16 cellular contexts compared by ENCODE assay signal in genomic region chr3:94360982-94361381, GRCh38.
DNase-seq lines count a peak whose midpoint lies in the region; ATAC-seq and TF ChIP-seq lines count a peak whose summit lies in the region.
"Had no signal": no experiment of that assay in that cellular context is flagged by ENCODE, and none has a peak within 500 bp of the region (broad histone marks: within the 10 kb centered on the region; RNA-seq: fewer than 3 reads in every experiment).

No MANE protein-coding gene starts in this region.

- ATAC-seq in body of pancreas (peak; percentile 45), right cardiac atrium (peak; percentile 90 to 98), sciatic nerve (peak; percentile 84), HG03095 (IDR thresholded peaks at IDR 0.05; ENCODE audit: unreplicated experiment) (no peak)
- ATAC-seq: activated CD4-positive, alpha-beta T cell treated with anti-CD3 and anti-CD28 coated beads for 36 hours; GM12878 had no signal

- intact Hi-C loops in body of pancreas (cut with DNase I) (no loop called here), right cardiac atrium (cut with DNase I) (no loop called here), sciatic nerve (cut with DNase I) (no loop called here)

- TF ChIP-seq CTCF in body of pancreas (IDR thresholded peaks at IDR 0.05), result no peak

- peak; percentile 3 for DNase-seq in HT-29 (ENCODE audit: low spot score)
- peak; percentile 12 to 69 (median 36) for DNase-seq in body of pancreas
- peak; percentile 69 to 84 (median 76) for DNase-seq in right cardiac atrium
- DNase-seq in sciatic nerve (ENCODE audit: low spot score), result peak; percentile 62
- DNase-seq in NCI-H345 treated with DMSO at 0.1 percent for 48 hours (lab: John Stamatoyannopoulos, UW; ENCODE audit: unreplicated experiment), result no peak
- no peak for DNase-seq in activated naive CD4-positive, alpha-beta T cell treated with anti-CD3 and anti-CD28 coated beads, Interleukin-2, amount 50 U/mL, for 16 hours
- DNase-seq in UCSD-AML1 (lab: John Stamatoyannopoulos, UW; ENCODE audit: unreplicated experiment), result no peak
- DNase-seq: activated CD4-positive, alpha-beta T cell treated with anti-CD3 and anti-CD28 coated beads for 36 hours; amniotic stem cell; DMS79 treated with DMSO at 0.1 percent for 48 hours; effector CD4-positive, alpha-beta T cell; NCI-H1436 treated with DMSO at 0.1 percent for 48 hours; NCI-H526; RPMI8226 had no signal

- no peaks in the 10 kb centered on the region for H3K36me3 ChIP-seq in body of pancreas (replicated peaks in 1 of 2; ENCODE audit: insufficient read depth in 1 of 2, low read depth in 2 of 2)

- H3K4me1 ChIP-seq in body of pancreas, result no peaks in the 10 kb centered on the region
- H3K4me1 ChIP-seq in right cardiac atrium (ENCODE audit: control insufficient read depth, insufficient read depth, low read length), result no peaks in the 10 kb centered on the region

- no peak overlapping the region for H3K4me3 ChIP-seq in body of pancreas
- H3K4me3 ChIP-seq in right cardiac atrium (ENCODE audit: low read length), result no peak overlapping the region
- H3K4me3 ChIP-seq: GM12878 had no signal

- no peak for TF ChIP-seq POLR2A in body of pancreas (IDR thresholded peaks at IDR 0.05)

- H3K27ac ChIP-seq in body of pancreas (no peak overlapping the region), right cardiac atrium (ENCODE audit: low read length) (no peak overlapping the region)

- no peaks in the 10 kb centered on the region for H3K27me3 ChIP-seq in body of pancreas
- no peaks in the 10 kb centered on the region for H3K27me3 ChIP-seq in right cardiac atrium (ENCODE audit: control insufficient read depth, insufficient read depth)

- H3K9me3 ChIP-seq in body of pancreas (no peaks in the 10 kb centered on the region), right cardiac atrium (ENCODE audit: control insufficient read depth, low read length) (no peaks in the 10 kb centered on the region)

Comparison
In these comparisons a context has a peak if more than half of its experiments do, and no peak if none do; other contexts are left out.
1. DNase-seq: peak in HT-29 (single experiment), body of pancreas (4 of 4), right cardiac atrium (3 of 3) and sciatic nerve (single experiment); none in NCI-H345 treated with DMSO at 0.1 percent for 48 hours (single experiment), activated naive CD4-positive, alpha-beta T cell treated with anti-CD3 and anti-CD28 coated beads, Interleukin-2, amount 50 U/mL, for 16 hours (single experiment) and UCSD-AML1 (single experiment).